ENCODE assay signal across 13 cellular contexts in genomic region chr16:4661661-4662060, GRCh38. TPM values are rescaled to one million over a fixed set of nuclear protein-coding genes. Genes with fewer than 3 reads are reported as not detected.
DNase-seq lines count a peak whose midpoint lies in the region; ATAC-seq and TF ChIP-seq lines count a peak whose summit lies in the region.
"Had no signal": no experiment of that assay in that cellular context is flagged by ENCODE, and none has a peak within 500 bp of the region (broad histone marks: within the 10 kb centered on the region; RNA-seq: fewer than 3 reads in every experiment).

No MANE protein-coding gene starts in this region.

- no peaks in the 10 kb centered on the region for H3K9me3 Mint-ChIP-seq in activated T-cell treated with anti-CD3 and anti-CD28 coated beads, Interleukin-2, amount 50 U/mL, for 24 hours

- no peak for DNase-seq in activated T-cell treated with anti-CD3 and anti-CD28 coated beads, Interleukin-2, amount 50 U/mL, for 24 hours
- no peak for DNase-seq in activated T-cell treated with anti-CD3 and anti-CD28 coated beads, Interleukin-2, amount 50 U/mL, for 1 hour
- DNase-seq in NCI-H69 (lab: John Stamatoyannopoulos, UW), result peak; percentile 95
- DNase-seq in dorsolateral prefrontal cortex, result peak in 6 of 10 donors; percentile 47 to 69 (median 59)
- peak; percentile 49 for DNase-seq in superior temporal gyrus (ENCODE audit: extremely low spot score)
- DNase-seq in D341Med (ENCODE audit: low spot score), result no peak
- DNase-seq in activated effector memory CD4-positive, alpha-beta T cell treated with Interleukin-2 at 50 U/mL for 16 hours, result no peak
- DNase-seq: H7; KG1; NCI-H82; stimulated activated CD4-positive, alpha-beta T cell treated with anti-CD3 and anti-CD28 coated beads, Interleukin-12 subunit alpha, Interleukin-12 subunit beta, amount 100 ng/mL, for 4 hours had no signal

- H3K4me3 ChIP-seq in dorsolateral prefrontal cortex, result no peak overlapping the region

- no peak overlapping the region for H3K4me3 Mint-ChIP-seq in activated T-cell treated with anti-CD3 and anti-CD28 coated beads, Interleukin-2, amount 50 U/mL, for 24 hours

- peak overlapping the region; percentile 33 for H3K27ac Mint-ChIP-seq in activated T-cell treated with anti-CD3 and anti-CD28 coated beads, Interleukin-2, amount 50 U/mL, for 24 hours

- TF ChIP-seq CTCF in dorsolateral prefrontal cortex (IDR thresholded peaks at IDR 0.05 in 54 of 56, conservative IDR thresholded peaks at IDR 0.05 in 2 of 56; ENCODE audit: low read depth in 1 of 56, partially characterized antibody in 56 of 56), result no peak

- peaks cover 69% of the 10 kb centered on the region for H3K4me1 Mint-ChIP-seq in activated T-cell treated with anti-CD3 and anti-CD28 coated beads, Interleukin-2, amount 50 U/mL, for 24 hours (ENCODE audit: low read depth)

- no peak for ATAC-seq in GM21515 (IDR thresholded peaks at IDR 0.05; ENCODE audit: unreplicated experiment)
- ATAC-seq: esophagus mucosa had no signal

- H3K36me3 Mint-ChIP-seq in activated T-cell treated with anti-CD3 and anti-CD28 coated beads, Interleukin-2, amount 50 U/mL, for 24 hours (ENCODE audit: low read depth), result peaks cover 51% of the 10 kb centered on the region

- no peaks in the 10 kb centered on the region for H3K27me3 ChIP-seq in dorsolateral prefrontal cortex

- no peaks in the 10 kb centered on the region for H3K27me3 Mint-ChIP-seq in activated T-cell treated with anti-CD3 and anti-CD28 coated beads, Interleukin-2, amount 50 U/mL, for 24 hours

- peak overlapping the region in 51 of 59 donors; percentile 1 to 96 (median 83) for H3K27ac ChIP-seq in dorsolateral prefrontal cortex

- intact Hi-C loops in dorsolateral prefrontal cortex (cut with DNase I), result loop anchor here in 1 of 2 donors (5.0 kb wide), 1 partner anchor 44 kb away; no protein-coding TSS in a partner anchor

RNA-seq across cellular contexts. Expression of gene NUDT16L1, which starts 31.7 kb away (rescaled TPM):
- 10 to 100 TPM; 29.9 to 65.8 (median 39.8) TPM for total RNA-seq in dorsolateral prefrontal cortex

RNA-seq across cellular contexts. Expression of gene MGRN1, which starts 37.0 kb away (rescaled TPM):
- total RNA-seq in dorsolateral prefrontal cortex, result 100 to 1,000 TPM in 117 of 120 experiments, 10 to 100 TPM in 3; 92.0 to 167 (median 124) TPM

RNA-seq across cellular contexts. Expression of gene UBALD1, which starts 47.0 kb away (rescaled TPM):
- 10 to 100 TPM; 31.3 to 75.7 (median 43.5) TPM for total RNA-seq in dorsolateral prefrontal cortex

Comparison
In these comparisons a context has a peak if more than half of its experiments do, and no peak if none do; other contexts are left out.
1. DNase-seq: peak in NCI-H69 (single experiment), dorsolateral prefrontal cortex (6 of 10) and superior temporal gyrus (single experiment); none in activated T-cell treated with anti-CD3 and anti-CD28 coated beads, Interleukin-2, amount 50 U/mL, for 24 hours (single experiment), activated T-cell treated with anti-CD3 and anti-CD28 coated beads, Interleukin-2, amount 50 U/mL, for 1 hour (single experiment), D341Med (single experiment) and activated effector memory CD4-positive, alpha-beta T cell treated with Interleukin-2 at 50 U/mL for 16 hours (single experiment).